Comparison of ENCODE assay signal across 1 cellular context in the genomic region with DNA sequence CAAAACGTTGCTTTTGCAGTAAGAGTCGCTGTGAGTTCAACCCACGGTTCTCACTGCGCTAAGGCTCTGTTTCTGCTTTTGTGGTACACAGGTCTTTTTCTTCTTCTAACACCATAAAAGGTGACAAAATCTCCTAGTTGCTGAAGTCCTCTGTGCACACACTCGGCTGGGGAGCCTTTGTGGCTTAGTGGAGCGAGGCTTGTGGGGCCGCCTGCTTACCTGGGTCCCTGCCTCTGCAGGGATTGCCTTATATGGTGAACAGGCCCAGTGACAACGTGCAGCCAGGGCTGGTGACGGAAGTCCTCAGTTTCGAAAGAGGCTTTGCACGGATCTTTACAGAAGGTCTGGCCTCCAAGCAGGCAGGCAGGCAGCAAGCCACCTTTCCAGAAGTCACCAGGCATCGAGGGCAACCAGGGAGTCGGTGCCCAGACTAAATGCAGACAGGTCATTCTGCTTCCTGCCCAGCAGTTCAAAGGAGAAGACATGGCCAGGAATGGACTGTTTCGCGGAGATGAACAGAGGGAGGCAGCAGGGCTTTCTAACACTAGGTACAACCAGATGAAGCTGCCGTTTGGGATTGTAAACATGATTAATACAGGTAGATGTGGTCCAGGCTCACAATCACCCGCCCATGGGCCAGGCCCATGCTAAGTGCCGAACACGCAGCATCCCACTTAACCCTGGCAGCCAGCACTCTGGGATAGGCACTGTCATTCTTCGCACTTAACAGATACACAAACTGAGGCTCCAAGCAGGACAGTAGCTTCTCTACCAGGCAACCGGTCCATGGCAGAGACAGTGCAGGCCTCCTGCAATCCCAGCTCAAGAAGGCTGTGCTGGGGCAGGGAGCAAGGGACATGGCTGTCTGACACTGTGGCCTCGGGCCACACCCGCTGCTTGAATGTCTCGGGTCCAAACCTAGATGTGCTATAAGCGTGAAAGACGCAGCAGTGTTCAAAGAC.
A peak's percentile ranks its signal among the peaks of the same experiment; 100 is the strongest.
TF ChIP-seq lines count a peak whose summit lies in the region.

No MANE protein-coding gene starts in this region.

TF ChIP-seq in HepG2, 621 proteins besides CTCF, POLR2A, EP300 and RAD21 (continued from another document):
- TF ChIP-seq ZNF737 (CRISPR knock-in tag; IDR thresholded peaks at IDR 0.05; ENCODE audit: borderline replicate concordance), result no peak
- TF ChIP-seq, protein P1, sequence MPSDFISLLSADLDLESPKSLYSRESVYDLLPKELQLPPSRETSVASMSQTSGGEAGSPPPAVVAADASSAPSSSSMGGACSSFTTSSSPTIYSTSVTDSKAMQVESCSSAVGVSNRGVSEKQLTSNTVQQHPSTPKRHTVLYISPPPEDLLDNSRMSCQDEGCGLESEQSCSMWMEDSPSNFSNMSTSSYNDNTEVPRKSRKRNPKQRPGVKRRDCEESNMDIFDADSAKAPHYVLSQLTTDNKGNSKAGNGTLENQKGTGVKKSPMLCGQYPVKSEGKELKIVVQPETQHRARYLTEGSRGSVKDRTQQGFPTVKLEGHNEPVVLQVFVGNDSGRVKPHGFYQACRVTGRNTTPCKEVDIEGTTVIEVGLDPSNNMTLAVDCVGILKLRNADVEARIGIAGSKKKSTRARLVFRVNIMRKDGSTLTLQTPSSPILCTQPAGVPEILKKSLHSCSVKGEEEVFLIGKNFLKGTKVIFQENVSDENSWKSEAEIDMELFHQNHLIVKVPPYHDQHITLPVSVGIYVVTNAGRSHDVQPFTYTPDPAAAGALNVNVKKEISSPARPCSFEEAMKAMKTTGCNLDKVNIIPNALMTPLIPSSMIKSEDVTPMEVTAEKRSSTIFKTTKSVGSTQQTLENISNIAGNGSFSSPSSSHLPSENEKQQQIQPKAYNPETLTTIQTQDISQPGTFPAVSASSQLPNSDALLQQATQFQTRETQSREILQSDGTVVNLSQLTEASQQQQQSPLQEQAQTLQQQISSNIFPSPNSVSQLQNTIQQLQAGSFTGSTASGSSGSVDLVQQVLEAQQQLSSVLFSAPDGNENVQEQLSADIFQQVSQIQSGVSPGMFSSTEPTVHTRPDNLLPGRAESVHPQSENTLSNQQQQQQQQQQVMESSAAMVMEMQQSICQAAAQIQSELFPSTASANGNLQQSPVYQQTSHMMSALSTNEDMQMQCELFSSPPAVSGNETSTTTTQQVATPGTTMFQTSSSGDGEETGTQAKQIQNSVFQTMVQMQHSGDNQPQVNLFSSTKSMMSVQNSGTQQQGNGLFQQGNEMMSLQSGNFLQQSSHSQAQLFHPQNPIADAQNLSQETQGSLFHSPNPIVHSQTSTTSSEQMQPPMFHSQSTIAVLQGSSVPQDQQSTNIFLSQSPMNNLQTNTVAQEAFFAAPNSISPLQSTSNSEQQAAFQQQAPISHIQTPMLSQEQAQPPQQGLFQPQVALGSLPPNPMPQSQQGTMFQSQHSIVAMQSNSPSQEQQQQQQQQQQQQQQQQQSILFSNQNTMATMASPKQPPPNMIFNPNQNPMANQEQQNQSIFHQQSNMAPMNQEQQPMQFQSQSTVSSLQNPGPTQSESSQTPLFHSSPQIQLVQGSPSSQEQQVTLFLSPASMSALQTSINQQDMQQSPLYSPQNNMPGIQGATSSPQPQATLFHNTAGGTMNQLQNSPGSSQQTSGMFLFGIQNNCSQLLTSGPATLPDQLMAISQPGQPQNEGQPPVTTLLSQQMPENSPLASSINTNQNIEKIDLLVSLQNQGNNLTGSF (CRISPR knock-in tag; IDR thresholded peaks at IDR 0.05), result peak; percentile 69; the same call in 1 of the 2 replicates
- TF ChIP-seq, protein P2, sequence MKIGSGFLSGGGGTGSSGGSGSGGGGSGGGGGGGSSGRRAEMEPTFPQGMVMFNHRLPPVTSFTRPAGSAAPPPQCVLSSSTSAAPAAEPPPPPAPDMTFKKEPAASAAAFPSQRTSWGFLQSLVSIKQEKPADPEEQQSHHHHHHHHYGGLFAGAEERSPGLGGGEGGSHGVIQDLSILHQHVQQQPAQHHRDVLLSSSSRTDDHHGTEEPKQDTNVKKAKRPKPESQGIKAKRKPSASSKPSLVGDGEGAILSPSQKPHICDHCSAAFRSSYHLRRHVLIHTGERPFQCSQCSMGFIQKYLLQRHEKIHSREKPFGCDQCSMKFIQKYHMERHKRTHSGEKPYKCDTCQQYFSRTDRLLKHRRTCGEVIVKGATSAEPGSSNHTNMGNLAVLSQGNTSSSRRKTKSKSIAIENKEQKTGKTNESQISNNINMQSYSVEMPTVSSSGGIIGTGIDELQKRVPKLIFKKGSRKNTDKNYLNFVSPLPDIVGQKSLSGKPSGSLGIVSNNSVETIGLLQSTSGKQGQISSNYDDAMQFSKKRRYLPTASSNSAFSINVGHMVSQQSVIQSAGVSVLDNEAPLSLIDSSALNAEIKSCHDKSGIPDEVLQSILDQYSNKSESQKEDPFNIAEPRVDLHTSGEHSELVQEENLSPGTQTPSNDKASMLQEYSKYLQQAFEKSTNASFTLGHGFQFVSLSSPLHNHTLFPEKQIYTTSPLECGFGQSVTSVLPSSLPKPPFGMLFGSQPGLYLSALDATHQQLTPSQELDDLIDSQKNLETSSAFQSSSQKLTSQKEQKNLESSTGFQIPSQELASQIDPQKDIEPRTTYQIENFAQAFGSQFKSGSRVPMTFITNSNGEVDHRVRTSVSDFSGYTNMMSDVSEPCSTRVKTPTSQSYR (CRISPR knock-in tag; IDR thresholded peaks at IDR 0.05; ENCODE audit: borderline replicate concordance), result no peak
- TF ChIP-seq REPIN1 (CRISPR knock-in tag; IDR thresholded peaks at IDR 0.05; ENCODE audit: borderline replicate concordance, low read depth), result 0 out of 2 replicates have a peak, but pooled peaks have one; percentile 44
- TF ChIP-seq, protein P3, sequence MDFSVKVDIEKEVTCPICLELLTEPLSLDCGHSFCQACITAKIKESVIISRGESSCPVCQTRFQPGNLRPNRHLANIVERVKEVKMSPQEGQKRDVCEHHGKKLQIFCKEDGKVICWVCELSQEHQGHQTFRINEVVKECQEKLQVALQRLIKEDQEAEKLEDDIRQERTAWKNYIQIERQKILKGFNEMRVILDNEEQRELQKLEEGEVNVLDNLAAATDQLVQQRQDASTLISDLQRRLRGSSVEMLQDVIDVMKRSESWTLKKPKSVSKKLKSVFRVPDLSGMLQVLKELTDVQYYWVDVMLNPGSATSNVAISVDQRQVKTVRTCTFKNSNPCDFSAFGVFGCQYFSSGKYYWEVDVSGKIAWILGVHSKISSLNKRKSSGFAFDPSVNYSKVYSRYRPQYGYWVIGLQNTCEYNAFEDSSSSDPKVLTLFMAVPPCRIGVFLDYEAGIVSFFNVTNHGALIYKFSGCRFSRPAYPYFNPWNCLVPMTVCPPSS (IDR thresholded peaks at IDR 0.05), result no peak
- peak; percentile 53; the same call in 1 of the 2 replicates for TF ChIP-seq EEA1 (CRISPR knock-in tag; IDR thresholded peaks at IDR 0.05; ENCODE audit: borderline replicate concordance)
- TF ChIP-seq ETV5 (CRISPR knock-in tag; IDR thresholded peaks at IDR 0.05; ENCODE audit: borderline replicate concordance), result peak; percentile 59
- TF ChIP-seq ONECUT2 (CRISPR knock-in tag; IDR thresholded peaks at IDR 0.05), result no peak
- no peak for TF ChIP-seq ZNF468 (CRISPR knock-in tag; IDR thresholded peaks at IDR 0.05)
- TF ChIP-seq KDM4B (CRISPR knock-in tag; IDR thresholded peaks at IDR 0.05), result no peak
- TF ChIP-seq NFRKB (IDR thresholded peaks at IDR 0.05), result no peak
- no peak for TF ChIP-seq ZNF550 (CRISPR knock-in tag; IDR thresholded peaks at IDR 0.05; ENCODE audit: borderline replicate concordance)
- TF ChIP-seq ZNF138 (CRISPR knock-in tag; IDR thresholded peaks at IDR 0.05; ENCODE audit: low read depth), result peak; percentile 76; the same call in 1 of the 2 replicates
- TF ChIP-seq, protein P4, sequence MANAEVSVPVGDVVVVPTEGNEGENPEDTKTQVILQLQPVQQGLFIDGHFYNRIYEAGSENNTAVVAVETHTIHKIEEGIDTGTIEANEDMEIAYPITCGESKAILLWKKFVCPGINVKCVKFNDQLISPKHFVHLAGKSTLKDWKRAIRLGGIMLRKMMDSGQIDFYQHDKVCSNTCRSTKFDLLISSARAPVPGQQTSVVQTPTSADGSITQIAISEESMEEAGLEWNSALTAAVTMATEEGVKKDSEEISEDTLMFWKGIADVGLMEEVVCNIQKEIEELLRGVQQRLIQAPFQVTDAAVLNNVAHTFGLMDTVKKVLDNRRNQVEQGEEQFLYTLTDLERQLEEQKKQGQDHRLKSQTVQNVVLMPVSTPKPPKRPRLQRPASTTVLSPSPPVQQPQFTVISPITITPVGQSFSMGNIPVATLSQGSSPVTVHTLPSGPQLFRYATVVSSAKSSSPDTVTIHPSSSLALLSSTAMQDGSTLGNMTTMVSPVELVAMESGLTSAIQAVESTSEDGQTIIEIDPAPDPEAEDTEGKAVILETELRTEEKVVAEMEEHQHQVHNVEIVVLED (CRISPR knock-in tag; IDR thresholded peaks at IDR 0.05; ENCODE audit: borderline replicate concordance), result 0 out of 2 replicates have a peak, but pooled peaks have one; percentile 12
- TF ChIP-seq, protein P5, sequence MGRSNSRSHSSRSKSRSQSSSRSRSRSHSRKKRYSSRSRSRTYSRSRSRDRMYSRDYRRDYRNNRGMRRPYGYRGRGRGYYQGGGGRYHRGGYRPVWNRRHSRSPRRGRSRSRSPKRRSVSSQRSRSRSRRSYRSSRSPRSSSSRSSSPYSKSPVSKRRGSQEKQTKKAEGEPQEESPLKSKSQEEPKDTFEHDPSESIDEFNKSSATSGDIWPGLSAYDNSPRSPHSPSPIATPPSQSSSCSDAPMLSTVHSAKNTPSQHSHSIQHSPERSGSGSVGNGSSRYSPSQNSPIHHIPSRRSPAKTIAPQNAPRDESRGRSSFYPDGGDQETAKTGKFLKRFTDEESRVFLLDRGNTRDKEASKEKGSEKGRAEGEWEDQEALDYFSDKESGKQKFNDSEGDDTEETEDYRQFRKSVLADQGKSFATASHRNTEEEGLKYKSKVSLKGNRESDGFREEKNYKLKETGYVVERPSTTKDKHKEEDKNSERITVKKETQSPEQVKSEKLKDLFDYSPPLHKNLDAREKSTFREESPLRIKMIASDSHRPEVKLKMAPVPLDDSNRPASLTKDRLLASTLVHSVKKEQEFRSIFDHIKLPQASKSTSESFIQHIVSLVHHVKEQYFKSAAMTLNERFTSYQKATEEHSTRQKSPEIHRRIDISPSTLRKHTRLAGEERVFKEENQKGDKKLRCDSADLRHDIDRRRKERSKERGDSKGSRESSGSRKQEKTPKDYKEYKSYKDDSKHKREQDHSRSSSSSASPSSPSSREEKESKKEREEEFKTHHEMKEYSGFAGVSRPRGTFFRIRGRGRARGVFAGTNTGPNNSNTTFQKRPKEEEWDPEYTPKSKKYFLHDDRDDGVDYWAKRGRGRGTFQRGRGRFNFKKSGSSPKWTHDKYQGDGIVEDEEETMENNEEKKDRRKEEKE (IDR thresholded peaks at IDR 0.05), result no peak
